In genomic region chr1:13585996-13586395, GRCh38 we compare ENCODE assay signal across 12 cellular contexts. TPM values are rescaled to one million over a fixed set of nuclear protein-coding genes. Genes with fewer than 3 reads are reported as not detected.
A peak's percentile ranks its signal among the peaks of the same experiment; 100 is the strongest.
DNase-seq lines count a peak whose midpoint lies in the region; ATAC-seq and TF ChIP-seq lines count a peak whose summit lies in the region.
"Had no signal": no experiment of that assay in that cellular context is flagged by ENCODE, and none has a peak within 500 bp of the region (broad histone marks: within the 10 kb centered on the region; RNA-seq: fewer than 3 reads in every experiment).

No MANE protein-coding gene starts in this region.

- ATAC-seq in gastrocnemius medialis = no peak

- in situ Hi-C loops in gastrocnemius medialis (cut with MboI; ENCODE audit: low sequenced_read_pairs in 4 of 4) = no loop called here

- TF ChIP-seq POLR2A in gastrocnemius medialis (IDR thresholded peaks at IDR 0.05) = no peak

- no peak overlapping the region for H3K27ac ChIP-seq in BLaER1 treated with 17β-estradiol and CSF1 and Interleukin-3, amounts not matched to agents 10 nM and 100 nM
- H3K27ac ChIP-seq in gastrocnemius medialis = peak overlapping the region; percentile 85 to 96 (median 92)

- TF ChIP-seq CTCF in gastrocnemius medialis (IDR thresholded peaks at IDR 0.05 in 4 of 5, conservative IDR thresholded peaks at IDR 0.05 in 1 of 5) (no peak), foreskin fibroblast (IDR thresholded peaks at IDR 0.05; ENCODE audit: low read depth, low read length) (no peak)

- peak overlapping the region in 10 of 11 experiments; percentile 34 to 74 (median 56); a peak in 17 of 22 replicates for H3K4me2 ChIP-seq in BLaER1 treated with 17β-estradiol and CSF1 and Interleukin-3, amounts not matched to agents 10 nM and 100 nM

- H3K9ac ChIP-seq in BLaER1 treated with 17β-estradiol and CSF1 and Interleukin-3, amounts not matched to agents 10 nM and 100 nM = no peak overlapping the region; a peak in 1 of 22 replicates
- H3K9ac ChIP-seq in iPS-15b (ENCODE audit: low read depth, low read length) = peak overlapping the region; percentile 47

- no peak overlapping the region for H3K4me3 ChIP-seq in BLaER1 treated with 17β-estradiol and CSF1 and Interleukin-3, amounts not matched to agents 10 nM and 100 nM
- H3K4me3 ChIP-seq in iPS-15b (ENCODE audit: low read depth, low read length) = peak overlapping the region; percentile 95
- peak overlapping the region in 1 of 4 donors; percentile 81 for H3K4me3 ChIP-seq in gastrocnemius medialis
- H3K4me3 ChIP-seq in foreskin fibroblast (ENCODE audit: low read depth in 1 of 2, low read length in 2 of 2) = no peak overlapping the region

- intact Hi-C loops in gastrocnemius medialis (cut with DNase I; ENCODE audit: low total_unique reads) = no loop called here

- no peaks in the 10 kb centered on the region for H3K36me3 ChIP-seq in BLaER1 treated with 17β-estradiol and CSF1 and Interleukin-3, amounts not matched to agents 10 nM and 100 nM
- H3K36me3 ChIP-seq in iPS-15b (ENCODE audit: control insufficient read depth, insufficient read depth, low read length) (peaks cover 3% of the 10 kb centered on the region), gastrocnemius medialis (no peaks in the 10 kb centered on the region)

- H3K27me3 ChIP-seq in BLaER1 treated with 17β-estradiol and CSF1 and Interleukin-3, amounts not matched to agents 10 nM and 100 nM = no peaks in the 10 kb centered on the region; a peak in 1 of 22 replicates
- H3K27me3 ChIP-seq in iPS-15b (ENCODE audit: control insufficient read depth, insufficient read depth, low read length) (peaks cover 13% of the 10 kb centered on the region), gastrocnemius medialis (no peaks in the 10 kb centered on the region)

- H3K9me3 ChIP-seq in BLaER1 treated with 17β-estradiol and CSF1 and Interleukin-3, amounts not matched to agents 10 nM and 100 nM (replicated peaks in 1 of 11) = peaks cover 0 to 15% (median 11%) of the 10 kb centered on the region in 11 experiments; a peak in 11 of 22 replicates
- H3K9me3 ChIP-seq in iPS-15b (ENCODE audit: control insufficient read depth, insufficient read depth, low read length) = no peaks in the 10 kb centered on the region
- no peaks in the 10 kb centered on the region for H3K9me3 ChIP-seq in gastrocnemius medialis

- DNase-seq in astrocyte of the hippocampus (ENCODE audit: low read depth, low spot score) (peak; percentile 44), gastrocnemius medialis (no peak), foreskin fibroblast (no peak), SW480 (ENCODE audit: low spot score) (no peak), GDM1 (lab: John Stamatoyannopoulos, UW) (no peak)
- no peak for DNase-seq in stimulated activated CD4-positive, alpha-beta T cell treated with anti-CD3 and anti-CD28 coated beads, Interleukin-4, amount 100 ng/mL, for 24 hours
- DNase-seq: ACHN; activated naive CD4-positive, alpha-beta T cell; NCI-H2227 treated with DMSO at 0.1 percent for 48 hours; OCI-M1 had no signal

- H3K4me1 ChIP-seq in BLaER1 treated with 17β-estradiol and CSF1 and Interleukin-3, amounts not matched to agents 10 nM and 100 nM = peaks cover 21 to 35% (median 24%) of the 10 kb centered on the region in 10 experiments
- H3K4me1 ChIP-seq in iPS-15b (ENCODE audit: control insufficient read depth, insufficient read depth, low read length) (peaks cover 33% of the 10 kb centered on the region), gastrocnemius medialis (peaks cover 0 to 15% of the 10 kb centered on the region in 2 donors)

- H4K20me1 ChIP-seq in BLaER1 treated with 17β-estradiol and CSF1 and Interleukin-3, amounts not matched to agents 10 nM and 100 nM = no peaks in the 10 kb centered on the region

RNA-seq across cellular contexts. Expression of gene PDPN, which starts 2.4 kb away (rescaled TPM):
- total RNA-seq in gastrocnemius medialis = 10 to 100 TPM in 2 of 4 donors, 1 to 10 TPM in 2; 9.8 to 42.5 (median 21.3) TPM

Comparison
In these comparisons a context has a peak if more than half of its experiments do, and no peak if none do; other contexts are left out.
1. H3K27ac ChIP-seq: peak in gastrocnemius medialis (4 of 4); none in BLaER1 treated with 17β-estradiol and CSF1 and Interleukin-3, amounts not matched to agents 10 nM and 100 nM (0 of 11).